1 cellular context compared by ENCODE assay signal in the genomic region with DNA sequence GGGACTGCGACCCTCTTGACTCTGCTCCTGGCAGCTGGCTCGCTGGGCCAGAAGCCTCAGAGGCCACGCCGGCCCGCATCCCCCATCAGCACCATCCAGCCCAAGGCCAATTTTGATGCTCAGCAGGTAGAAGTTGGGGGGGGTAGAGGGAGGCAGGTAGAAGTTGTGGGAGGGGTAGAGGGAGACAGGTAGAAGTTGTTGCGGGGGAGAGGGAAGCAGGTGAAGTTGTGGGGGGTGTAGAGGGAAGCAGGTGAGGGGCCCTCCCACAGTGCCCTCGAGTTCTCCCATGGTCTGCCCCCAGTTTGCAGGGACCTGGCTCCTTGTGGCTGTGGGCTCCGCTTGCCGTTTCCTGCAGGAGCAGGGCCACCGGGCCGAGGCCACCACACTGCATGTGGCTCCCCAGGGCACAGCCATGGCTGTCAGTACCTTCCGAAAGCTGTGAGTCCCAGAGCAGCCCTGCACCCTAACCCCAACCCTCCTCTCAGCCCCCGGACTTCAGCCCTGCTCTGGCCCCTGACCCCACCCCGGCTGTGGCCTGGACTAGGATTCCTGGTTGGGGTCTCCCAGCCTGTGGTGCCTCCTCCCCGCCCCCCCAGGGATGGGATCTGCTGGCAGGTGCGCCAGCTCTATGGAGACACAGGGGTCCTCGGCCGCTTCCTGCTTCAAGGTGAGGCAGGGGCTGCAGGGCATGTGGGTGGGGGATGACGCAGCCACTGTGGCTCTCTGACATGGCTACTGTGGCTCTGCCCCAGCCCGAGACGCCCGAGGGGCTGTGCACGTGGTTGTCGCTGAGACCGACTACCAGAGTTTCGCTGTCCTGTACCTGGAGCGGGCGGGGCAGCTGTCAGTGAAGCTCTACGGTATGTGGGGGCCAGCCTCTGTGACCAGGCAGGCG.
TF ChIP-seq lines count a peak whose summit lies in the region.

No MANE protein-coding gene starts in this region.

TF ChIP-seq in K562, 482 proteins besides CTCF, POLR2A, EP300 and RAD21:
- no peak for TF ChIP-seq ZNF347 (CRISPR knock-in tag; IDR thresholded peaks at IDR 0.05; ENCODE audit: low read depth)
- TF ChIP-seq BACH1 (tag; IDR thresholded peaks at IDR 0.05), result no peak
- TF ChIP-seq MIER1 (IDR thresholded peaks at IDR 0.05; ENCODE audit: low read depth), result no peak
- no peak for TF ChIP-seq THRAP3 (IDR thresholded peaks at IDR 0.05; ENCODE audit: borderline replicate concordance)
- no peak for TF ChIP-seq FOXK1 (CRISPR knock-in tag; IDR thresholded peaks at IDR 0.05; ENCODE audit: borderline replicate concordance)
- TF ChIP-seq ESRRA (IDR thresholded peaks at IDR 0.05; ENCODE audit: borderline replicate concordance, low read depth), result no peak
- TF ChIP-seq TCF7L2 (IDR thresholded peaks at IDR 0.05; ENCODE audit: low read depth, low read length), result no peak
- TF ChIP-seq, protein P1, sequence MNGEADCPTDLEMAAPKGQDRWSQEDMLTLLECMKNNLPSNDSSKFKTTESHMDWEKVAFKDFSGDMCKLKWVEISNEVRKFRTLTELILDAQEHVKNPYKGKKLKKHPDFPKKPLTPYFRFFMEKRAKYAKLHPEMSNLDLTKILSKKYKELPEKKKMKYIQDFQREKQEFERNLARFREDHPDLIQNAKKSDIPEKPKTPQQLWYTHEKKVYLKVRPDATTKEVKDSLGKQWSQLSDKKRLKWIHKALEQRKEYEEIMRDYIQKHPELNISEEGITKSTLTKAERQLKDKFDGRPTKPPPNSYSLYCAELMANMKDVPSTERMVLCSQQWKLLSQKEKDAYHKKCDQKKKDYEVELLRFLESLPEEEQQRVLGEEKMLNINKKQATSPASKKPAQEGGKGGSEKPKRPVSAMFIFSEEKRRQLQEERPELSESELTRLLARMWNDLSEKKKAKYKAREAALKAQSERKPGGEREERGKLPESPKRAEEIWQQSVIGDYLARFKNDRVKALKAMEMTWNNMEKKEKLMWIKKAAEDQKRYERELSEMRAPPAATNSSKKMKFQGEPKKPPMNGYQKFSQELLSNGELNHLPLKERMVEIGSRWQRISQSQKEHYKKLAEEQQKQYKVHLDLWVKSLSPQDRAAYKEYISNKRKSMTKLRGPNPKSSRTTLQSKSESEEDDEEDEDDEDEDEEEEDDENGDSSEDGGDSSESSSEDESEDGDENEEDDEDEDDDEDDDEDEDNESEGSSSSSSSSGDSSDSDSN (IDR thresholded peaks at IDR 0.05; ENCODE audit: borderline replicate concordance in 1 of 2, low read depth in 2 of 2, low read length in 2 of 2), result no peak
- no peak for TF ChIP-seq ETV5 (CRISPR knock-in tag; IDR thresholded peaks at IDR 0.05; ENCODE audit: low read depth)
- TF ChIP-seq ZNF140 (CRISPR knock-in tag; IDR thresholded peaks at IDR 0.05), result no peak
- peak; percentile 14; the same call in 1 of the 2 replicates for TF ChIP-seq ZFX (CRISPR knock-in tag; IDR thresholded peaks at IDR 0.05)
- TF ChIP-seq NFXL1 (CRISPR knock-in tag; IDR thresholded peaks at IDR 0.05), result no peak
- TF ChIP-seq NCOR1 (IDR thresholded peaks at IDR 0.05), result no peak
- no peak for TF ChIP-seq ZBTB1 (CRISPR knock-in tag; IDR thresholded peaks at IDR 0.05; ENCODE audit: borderline replicate concordance, low read depth)
- TF ChIP-seq, protein P2, sequence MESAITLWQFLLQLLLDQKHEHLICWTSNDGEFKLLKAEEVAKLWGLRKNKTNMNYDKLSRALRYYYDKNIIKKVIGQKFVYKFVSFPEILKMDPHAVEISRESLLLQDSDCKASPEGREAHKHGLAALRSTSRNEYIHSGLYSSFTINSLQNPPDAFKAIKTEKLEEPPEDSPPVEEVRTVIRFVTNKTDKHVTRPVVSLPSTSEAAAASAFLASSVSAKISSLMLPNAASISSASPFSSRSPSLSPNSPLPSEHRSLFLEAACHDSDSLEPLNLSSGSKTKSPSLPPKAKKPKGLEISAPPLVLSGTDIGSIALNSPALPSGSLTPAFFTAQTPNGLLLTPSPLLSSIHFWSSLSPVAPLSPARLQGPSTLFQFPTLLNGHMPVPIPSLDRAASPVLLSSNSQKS (CRISPR knock-in tag; IDR thresholded peaks at IDR 0.05), result no peak
- 0 out of 2 replicates have a peak, but pooled peaks have one; percentile 3 for TF ChIP-seq ZNF644 (tag; IDR thresholded peaks at IDR 0.05; ENCODE audit: low read depth)
- TF ChIP-seq GATA2 (CRISPR knock-in tag; IDR thresholded peaks at IDR 0.05), result no peak
- TF ChIP-seq ZNF184 (CRISPR knock-in tag; IDR thresholded peaks at IDR 0.05), result no peak
- TF ChIP-seq, protein P3, sequence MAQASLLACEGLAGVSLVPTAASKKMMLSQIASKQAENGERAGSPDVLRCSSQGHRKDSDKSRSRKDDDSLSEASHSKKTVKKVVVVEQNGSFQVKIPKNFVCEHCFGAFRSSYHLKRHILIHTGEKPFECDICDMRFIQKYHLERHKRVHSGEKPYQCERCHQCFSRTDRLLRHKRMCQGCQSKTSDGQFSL (CRISPR knock-in tag; IDR thresholded peaks at IDR 0.05), result peak; percentile 90
- TF ChIP-seq, protein P3 (tag; IDR thresholded peaks at IDR 0.05), result peak in 1 of 2 experiments; percentile 60; a peak in 1 of 4 replicates
- TF ChIP-seq OTX1 (CRISPR knock-in tag; IDR thresholded peaks at IDR 0.05), result no peak
- TF ChIP-seq BCOR (IDR thresholded peaks at IDR 0.05), result no peak
- TF ChIP-seq RAD51 (IDR thresholded peaks at IDR 0.05; ENCODE audit: borderline replicate concordance, low read depth), result no peak
- no peak for TF ChIP-seq POLR2AphosphoS5 (IDR thresholded peaks at IDR 0.05; ENCODE audit: control insufficient read depth, insufficient read depth, low read depth, low read length)
- TF ChIP-seq ZC3H4 (CRISPR knock-in tag; IDR thresholded peaks at IDR 0.05; ENCODE audit: borderline replicate concordance), result 0 out of 2 replicates have a peak, but pooled peaks have one; percentile 32
- TF ChIP-seq RBFOX2 (IDR thresholded peaks at IDR 0.05; ENCODE audit: low read depth, low read length), result peak; percentile 2; the same call in 1 of the 2 replicates
- TF ChIP-seq, protein P4, sequence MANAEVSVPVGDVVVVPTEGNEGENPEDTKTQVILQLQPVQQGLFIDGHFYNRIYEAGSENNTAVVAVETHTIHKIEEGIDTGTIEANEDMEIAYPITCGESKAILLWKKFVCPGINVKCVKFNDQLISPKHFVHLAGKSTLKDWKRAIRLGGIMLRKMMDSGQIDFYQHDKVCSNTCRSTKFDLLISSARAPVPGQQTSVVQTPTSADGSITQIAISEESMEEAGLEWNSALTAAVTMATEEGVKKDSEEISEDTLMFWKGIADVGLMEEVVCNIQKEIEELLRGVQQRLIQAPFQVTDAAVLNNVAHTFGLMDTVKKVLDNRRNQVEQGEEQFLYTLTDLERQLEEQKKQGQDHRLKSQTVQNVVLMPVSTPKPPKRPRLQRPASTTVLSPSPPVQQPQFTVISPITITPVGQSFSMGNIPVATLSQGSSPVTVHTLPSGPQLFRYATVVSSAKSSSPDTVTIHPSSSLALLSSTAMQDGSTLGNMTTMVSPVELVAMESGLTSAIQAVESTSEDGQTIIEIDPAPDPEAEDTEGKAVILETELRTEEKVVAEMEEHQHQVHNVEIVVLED (CRISPR knock-in tag; IDR thresholded peaks at IDR 0.05), result no peak
- TF ChIP-seq HDGF (IDR thresholded peaks at IDR 0.05), result 0 out of 2 replicates have a peak, but pooled peaks have one; percentile 13
- no peak for TF ChIP-seq NELFE (IDR thresholded peaks at IDR 0.05; ENCODE audit: insufficient read depth, insufficient read length)
- TF ChIP-seq, protein P5, sequence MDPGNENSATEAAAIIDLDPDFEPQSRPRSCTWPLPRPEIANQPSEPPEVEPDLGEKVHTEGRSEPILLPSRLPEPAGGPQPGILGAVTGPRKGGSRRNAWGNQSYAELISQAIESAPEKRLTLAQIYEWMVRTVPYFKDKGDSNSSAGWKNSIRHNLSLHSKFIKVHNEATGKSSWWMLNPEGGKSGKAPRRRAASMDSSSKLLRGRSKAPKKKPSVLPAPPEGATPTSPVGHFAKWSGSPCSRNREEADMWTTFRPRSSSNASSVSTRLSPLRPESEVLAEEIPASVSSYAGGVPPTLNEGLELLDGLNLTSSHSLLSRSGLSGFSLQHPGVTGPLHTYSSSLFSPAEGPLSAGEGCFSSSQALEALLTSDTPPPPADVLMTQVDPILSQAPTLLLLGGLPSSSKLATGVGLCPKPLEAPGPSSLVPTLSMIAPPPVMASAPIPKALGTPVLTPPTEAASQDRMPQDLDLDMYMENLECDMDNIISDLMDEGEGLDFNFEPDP (CRISPR knock-in tag; IDR thresholded peaks at IDR 0.05), result no peak
- TF ChIP-seq PHB2 (IDR thresholded peaks at IDR 0.05; ENCODE audit: low read depth), result no peak
- no peak for TF ChIP-seq MCM5 (IDR thresholded peaks at IDR 0.05; ENCODE audit: low read depth)
- no peak for TF ChIP-seq CREB1 (IDR thresholded peaks at IDR 0.05)
- TF ChIP-seq CREB1 (CRISPR knock-in tag; IDR thresholded peaks at IDR 0.05), result no peak
- no peak for TF ChIP-seq RBM17 (IDR thresholded peaks at IDR 0.05; ENCODE audit: borderline replicate concordance, low read depth, low read length)
- no peak; the same call in 1 of the 2 replicates for TF ChIP-seq NFRKB (IDR thresholded peaks at IDR 0.05; ENCODE audit: low read depth)
- no peak for TF ChIP-seq ZNF696 (CRISPR knock-in tag; conservative IDR thresholded peaks at IDR 0.05)
- TF ChIP-seq ZNF143 (CRISPR knock-in tag; IDR thresholded peaks at IDR 0.05), result no peak
- TF ChIP-seq, protein P6, sequence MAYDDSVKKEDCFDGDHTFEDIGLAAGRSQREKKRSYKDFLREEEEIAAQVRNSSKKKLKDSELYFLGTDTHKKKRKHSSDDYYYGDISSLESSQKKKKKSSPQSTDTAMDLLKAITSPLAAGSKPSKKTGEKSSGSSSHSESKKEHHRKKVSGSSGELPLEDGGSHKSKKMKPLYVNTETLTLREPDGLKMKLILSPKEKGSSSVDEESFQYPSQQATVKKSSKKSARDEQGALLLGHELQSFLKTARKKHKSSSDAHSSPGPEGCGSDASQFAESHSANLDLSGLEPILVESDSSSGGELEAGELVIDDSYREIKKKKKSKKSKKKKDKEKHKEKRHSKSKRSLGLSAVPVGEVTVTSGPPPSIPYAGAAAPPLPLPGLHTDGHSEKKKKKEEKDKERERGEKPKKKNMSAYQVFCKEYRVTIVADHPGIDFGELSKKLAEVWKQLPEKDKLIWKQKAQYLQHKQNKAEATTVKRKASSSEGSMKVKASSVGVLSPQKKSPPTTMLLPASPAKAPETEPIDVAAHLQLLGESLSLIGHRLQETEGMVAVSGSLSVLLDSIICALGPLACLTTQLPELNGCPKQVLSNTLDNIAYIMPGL (CRISPR knock-in tag; IDR thresholded peaks at IDR 0.05), result no peak
- TF ChIP-seq KLF1 (tag; IDR thresholded peaks at IDR 0.05), result no peak
- no peak for TF ChIP-seq HNRNPUL1 (IDR thresholded peaks at IDR 0.05; ENCODE audit: low read length)
- TF ChIP-seq NEUROD1 (IDR thresholded peaks at IDR 0.05; ENCODE audit: borderline replicate concordance, low read depth, low read length, partially characterized antibody), result no peak
- TF ChIP-seq NFIC (IDR thresholded peaks at IDR 0.05), result no peak
- TF ChIP-seq, protein P7, sequence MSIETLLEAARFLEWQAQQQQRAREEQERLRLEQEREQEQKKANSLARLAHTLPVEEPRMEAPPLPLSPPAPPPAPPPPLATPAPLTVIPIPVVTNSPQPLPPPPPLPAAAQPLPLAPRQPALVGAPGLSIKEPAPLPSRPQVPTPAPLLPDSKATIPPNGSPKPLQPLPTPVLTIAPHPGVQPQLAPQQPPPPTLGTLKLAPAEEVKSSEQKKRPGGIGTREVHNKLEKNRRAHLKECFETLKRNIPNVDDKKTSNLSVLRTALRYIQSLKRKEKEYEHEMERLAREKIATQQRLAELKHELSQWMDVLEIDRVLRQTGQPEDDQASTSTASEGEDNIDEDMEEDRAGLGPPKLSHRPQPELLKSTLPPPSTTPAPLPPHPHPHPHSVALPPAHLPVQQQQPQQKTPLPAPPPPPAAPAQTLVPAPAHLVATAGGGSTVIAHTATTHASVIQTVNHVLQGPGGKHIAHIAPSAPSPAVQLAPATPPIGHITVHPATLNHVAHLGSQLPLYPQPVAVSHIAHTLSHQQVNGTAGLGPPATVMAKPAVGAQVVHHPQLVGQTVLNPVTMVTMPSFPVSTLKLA (conservative IDR thresholded peaks at IDR 0.05), result 0 out of 4 replicates have a peak, but pooled peaks of 1 of the 2 experiments have one; percentile 24
- no peak for TF ChIP-seq KHSRP (IDR thresholded peaks at IDR 0.05)
- TF ChIP-seq MECOM (CRISPR knock-in tag; IDR thresholded peaks at IDR 0.05), result no peak
- TF ChIP-seq HMGN3 (IDR thresholded peaks at IDR 0.05; ENCODE audit: borderline replicate concordance, extremely low read depth, insufficient read length, low read depth, low read length), result peak; percentile 23
- peak; percentile 35 for TF ChIP-seq PCBP1 (IDR thresholded peaks at IDR 0.05; ENCODE audit: low read depth, low read length, poor library complexity, severe bottlenecking)
- TF ChIP-seq SP1 (CRISPR knock-in tag; IDR thresholded peaks at IDR 0.05), result no peak
- no peak for TF ChIP-seq RNF2 (IDR thresholded peaks at IDR 0.05)
- TF ChIP-seq, protein P8, sequence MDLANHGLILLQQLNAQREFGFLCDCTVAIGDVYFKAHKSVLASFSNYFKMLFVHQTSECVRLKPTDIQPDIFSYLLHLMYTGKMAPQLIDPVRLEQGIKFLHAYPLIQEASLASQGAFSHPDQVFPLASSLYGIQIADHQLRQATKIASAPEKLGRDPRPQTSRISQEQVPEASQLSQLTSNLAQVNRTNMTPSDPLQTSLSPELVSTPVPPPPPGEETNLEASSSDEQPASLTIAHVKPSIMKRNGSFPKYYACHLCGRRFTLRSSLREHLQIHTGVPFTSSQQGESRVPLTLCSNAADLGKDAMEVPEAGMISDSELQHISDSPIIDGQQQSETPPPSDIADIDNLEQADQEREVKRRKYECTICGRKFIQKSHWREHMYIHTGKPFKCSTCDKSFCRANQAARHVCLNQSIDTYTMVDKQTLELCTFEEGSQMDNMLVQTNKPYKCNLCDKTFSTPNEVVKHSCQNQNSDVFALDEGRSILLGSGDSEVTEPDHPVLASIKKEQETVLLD (IDR thresholded peaks at IDR 0.05), result no peak
- TF ChIP-seq HNRNPL (IDR thresholded peaks at IDR 0.05; ENCODE audit: low read depth, low read length), result no peak
- TF ChIP-seq POLR2G (IDR thresholded peaks at IDR 0.05; ENCODE audit: low read depth, low read length), result peak; percentile 14; the same call in 1 of the 2 replicates
- no peak for TF ChIP-seq XRCC5 (IDR thresholded peaks at IDR 0.05; ENCODE audit: low read depth, low read length)
